11 cellular contexts compared by ENCODE assay signal in genomic region chr9:128132139-128132538, GRCh38. TPM values are rescaled to one million over a fixed set of nuclear protein-coding genes. Genes with fewer than 3 reads are reported as not detected.
DNase-seq lines count a peak whose midpoint lies in the region; ATAC-seq, FAIRE-seq and TF ChIP-seq lines count a peak whose summit lies in the region.
"Not testable (repeated sequence)": the region's sequence is repeated elsewhere in the genome, so short reads cannot be mapped to it uniquely, and the experiment has no call there.
"Had no signal": no experiment of that assay in that cellular context is flagged by ENCODE, and none has a peak within 500 bp of the region (broad histone marks: within the 10 kb centered on the region; RNA-seq: fewer than 3 reads in every experiment).

No MANE protein-coding gene starts in this region.

- POLR2A ChIA-PET in A673 (lab: Charles Lee; ENCODE audit: low non-redundant PET); K562 (lab: Yijun Ruan, JAX): not testable (repeated sequence)

- not testable (repeated sequence) for H3K9me3 ChIP-seq in A673 (ENCODE audit: low read depth, low read length, poor library complexity, severe bottlenecking); K562 (replicated peaks; ENCODE audit: control insufficient read depth, insufficient read depth, low read depth, low read length); heart left ventricle; mucosa of descending colon; psoas muscle

- not testable (repeated sequence) for H3K4me2 ChIP-seq in K562 (ENCODE audit: insufficient read depth, low read length)

- in situ Hi-C loops in K562 (cut with MboI): not testable (repeated sequence)

- 32% methylated on average over 6 of the region's 8 CpGs for whole genome bisulfite sequencing in K562 (ENCODE audit: insufficient coverage, low coverage, missing lambda C conversion rate)
- 32 to 52% (median 42%) methylated on average over 7 to 8 of the region's 8 CpGs for WGBS in heart left ventricle, 4 donors
- 15 to 31% (median 17%) methylated on average over 8 of the region's 8 CpGs for WGBS in psoas muscle, 3 donors

- not testable (repeated sequence) for TF ChIP-seq EP300 in K562 (IDR thresholded peaks at IDR 0.05; ENCODE audit: low read length)

- H3K79me2 ChIP-seq in K562 (ENCODE audit: control insufficient read depth, insufficient read depth, low read length): not testable (repeated sequence)

- CTCF ChIA-PET in A673 (lab: Charles Lee); K562 (lab: Yijun Ruan, JAX; ENCODE audit: low intra/inter-chr PET ratio): not testable (repeated sequence)

- TF ChIP-seq CTCF in A673 (conservative IDR thresholded peaks at IDR 0.05; ENCODE audit: low read depth, low read length); K562 (IDR thresholded peaks at IDR 0.05 in 2 of 3, conservative IDR thresholded peaks at IDR 0.05 in 1 of 3; ENCODE audit: insufficient read depth in 2 of 3, low read depth in 1 of 3, low read length in 3 of 3); heart left ventricle (IDR thresholded peaks at IDR 0.05); mucosa of descending colon (IDR thresholded peaks at IDR 0.05); psoas muscle (IDR thresholded peaks at IDR 0.05): not testable (repeated sequence)

- not testable (repeated sequence) for H3K4me1 ChIP-seq in A673 (ENCODE audit: insufficient read depth, low read length, poor library complexity, severe bottlenecking); mucosa of descending colon (ENCODE audit: low read depth); psoas muscle
- H3K4me1 ChIP-seq in K562 (replicated peaks in 1 of 2; ENCODE audit: control insufficient read depth in 2 of 2, insufficient read depth in 2 of 2, low read length in 2 of 2) (peaks cover 3 to 23% of the 10 kb centered on the region in 2 experiments; a peak in 3 of 5 replicates), heart left ventricle (peaks cover 0 to 20% (median 11%) of the 10 kb centered on the region in 12 donors)

- not testable (repeated sequence) for H3K36me3 ChIP-seq in A673 (ENCODE audit: insufficient read depth, low read length, poor library complexity, severe bottlenecking); K562 (ENCODE audit: control insufficient read depth, insufficient read depth, low read length); heart left ventricle; mucosa of descending colon (ENCODE audit: low read depth); psoas muscle (ENCODE audit: insufficient read depth in 1 of 2, low read depth in 1 of 2)

- peak overlapping the region; percentile 37 for H3K27ac ChIP-seq in A673 (ENCODE audit: low read depth, low read length, poor library complexity, severe bottlenecking)
- not testable (repeated sequence) for H3K27ac ChIP-seq in K562 (ENCODE audit: extremely low read depth, low read depth, low read length); psoas muscle
- peak overlapping the region in 2 of 12 donors; percentile 13 to 14 for H3K27ac ChIP-seq in heart left ventricle

- H3K9me1 ChIP-seq in K562 (ENCODE audit: control insufficient read depth, insufficient read depth, low read length): not testable (repeated sequence)

- TF ChIP-seq POLR2A in K562 (conservative IDR thresholded peaks at IDR 0.05); heart left ventricle (IDR thresholded peaks at IDR 0.05): not testable (repeated sequence)

- DNase-seq in A673 (ENCODE audit: low spot score): peak; percentile 68
- peak; percentile 32 for DNase-seq in EH (ENCODE audit: low read depth)
- peak; percentile 81 for DNase-seq in NCI-H69 (lab: John Stamatoyannopoulos, UW)
- not testable (repeated sequence) for DNase-seq in K562 (ENCODE audit: extremely low read depth in 1 of 4, low spot score in 3 of 4)
- DNase-seq in heart left ventricle: peak; percentile 48 to 71 (median 56)
- peak; percentile 54 for DNase-seq in kidney tubule cell (ENCODE audit: low spot score)
- DNase-seq in mucosa of descending colon: peak; percentile 40 to 69 (median 43)
- DNase-seq in psoas muscle: peak; percentile 30 to 57

- H4K20me1 ChIP-seq in K562 (replicated peaks; ENCODE audit: control insufficient read depth, insufficient read depth, low read length): not testable (repeated sequence)

- H3K4me3 ChIP-seq in A673 (ENCODE audit: low read depth, low read length, poor library complexity, severe bottlenecking); K562; heart left ventricle; mucosa of descending colon; psoas muscle: not testable (repeated sequence)

- ATAC-seq in K562, heart left ventricle, psoas muscle: not testable (repeated sequence)
- peak; percentile 29 for ATAC-seq in mucosa of descending colon

- not testable (repeated sequence) for FAIRE-seq in K562 (lab: Jason Lieb, UNC)

- intact Hi-C loops in A673 (cut with micrococcal nuclease; ENCODE audit: unreplicated experiment); K562 (cut with micrococcal nuclease); heart left ventricle (cut with DNase I); mucosa of descending colon (cut with DNase I, micrococcal nuclease); psoas muscle (cut with DNase I): not testable (repeated sequence)

- not testable (repeated sequence) for TF ChIP-seq RAD21 in K562 (CRISPR knock-in tag; conservative IDR thresholded peaks at IDR 0.05 in 1 of 2, IDR thresholded peaks at IDR 0.05 in 1 of 2)

- not testable (repeated sequence) for H3K9ac ChIP-seq in K562 (ENCODE audit: insufficient read depth in 1 of 2, low read depth in 2 of 2, low read length in 2 of 2)

- H2AFZ ChIP-seq in K562 (ENCODE audit: low read depth, low read length): not testable (repeated sequence)

- H3K27me3 ChIP-seq in A673 (replicated peaks; ENCODE audit: insufficient read depth, low read depth, low read length, poor library complexity); K562 (ENCODE audit: control insufficient read depth in 2 of 2, insufficient read depth in 2 of 2, low read length in 2 of 2); heart left ventricle; psoas muscle (ENCODE audit: insufficient read depth in 3 of 3, low read length in 2 of 3): not testable (repeated sequence)

- not testable (repeated sequence) for BruUV-seq in A673 (replicated peaks; lab: Mats Ljungman, UMichigan); K562 (replicated peaks; lab: Mats Ljungman, UMichigan)

RNA-seq across cellular contexts. Expression of gene PTGES2, which starts 4.6 kb away (rescaled TPM):
- total RNA-seq in A673 (2021): 120 and 122 TPM in 2 replicates
- total RNA-seq in K562 (2011; cell fraction: chromatin; rRNA removed; ENCODE audit: low replicate concordance): 91.2 and 285 TPM in 2 replicates
- 223 and 287 TPM in 2 replicates for total RNA-seq in K562 (2011; cell fraction: nucleolus; rRNA removed)
- total RNA-seq in K562 (2011; cell fraction: nucleoplasm; rRNA removed): 132 and 134 TPM in 2 replicates
- total RNA-seq in K562 (2014; rRNA removed): 196 and 257 TPM in 2 replicates
- total RNA-seq in K562 (2014; rRNA removed; fragmentation: Illumina TruSeq; extraction: Trizol): 34.3 and 50.3 TPM in 2 replicates
- total RNA-seq in K562 (2015; rRNA removed; fragmentation: Illumina TruSeq; extraction: Trizol): 98.9 and 102 TPM in 2 replicates
- 135 and 137 TPM in 2 replicates for total RNA-seq in K562 (2021)
- polyA plus RNA-seq in K562 (2011; rRNA removed): 90.1 and 106 TPM in 2 replicates
- 92.2 and 177 TPM in 2 replicates for polyA plus RNA-seq in K562 (2011; cell fraction: cytosol; rRNA removed)
- 244 and 370 TPM in 2 replicates for polyA plus RNA-seq in K562 (2011; cell fraction: nucleus; rRNA removed)
- polyA plus RNA-seq in K562 (2012): 94.0 and 96.2 TPM in 2 replicates
- polyA plus RNA-seq in K562 (2014; fragmentation: Illumina TruSeq; extraction: Trizol): 89.2 and 128 TPM in 2 replicates
- polyA plus RNA-seq in K562 (2014; fragmentation: Nextera tagmentation; extraction: Ambion mirVana): 1 to 10 TPM; 2.4 to 6.2 TPM
- 128 and 149 TPM in 2 replicates for polyA plus RNA-seq in K562 (2014; rRNA removed)
- 49.5 and 74.8 TPM in 2 replicates for polyA minus RNA-seq in K562 (2011; rRNA and poly(A)+ RNA removed)
- polyA minus RNA-seq in K562 (2011; cell fraction: cytosol; rRNA and poly(A)+ RNA removed): 57.2 and 75.5 TPM in 2 replicates
- polyA minus RNA-seq in K562 (2011; cell fraction: nucleus; rRNA and poly(A)+ RNA removed): 73.1 and 77.3 TPM in 2 replicates
- total RNA-seq in heart left ventricle: 100 to 1,000 TPM; 116 to 166 (median 139) TPM
- polyA plus RNA-seq in heart left ventricle: 100 to 1,000 TPM; 143 to 179 TPM
- 10 to 100 TPM; 65.3 to 99.7 (median 90.6) TPM for total RNA-seq in mucosa of descending colon
- 100 to 1,000 TPM; 102 to 150 (median 116) TPM for total RNA-seq in psoas muscle
- 100 to 1,000 TPM in 2 of 3 donors, 10 to 100 TPM in 1; 61.2 to 134 (median 119) TPM for polyA plus RNA-seq in psoas muscle

RNA-seq across cellular contexts. Expression of gene LCN2, which starts 17.1 kb away (rescaled TPM):
- not detected in 2 replicates for total RNA-seq in A673 (2021)
- 0.58 and 2.0 TPM in 2 replicates for total RNA-seq in K562 (2011; cell fraction: chromatin; rRNA removed; ENCODE audit: low replicate concordance)
- 1.1 and 1.3 TPM in 2 replicates for total RNA-seq in K562 (2011; cell fraction: nucleolus; rRNA removed)
- 1.7 TPM in 1 of 2 replicates, not detected in the other for total RNA-seq in K562 (2011; cell fraction: nucleoplasm; rRNA removed)
- 0.20 and 0.54 TPM in 2 replicates for total RNA-seq in K562 (2014; rRNA removed)
- 0.47 TPM in 1 of 2 replicates, not detected in the other for total RNA-seq in K562 (2014; rRNA removed; fragmentation: Illumina TruSeq; extraction: Trizol)
- total RNA-seq in K562 (2015; rRNA removed; fragmentation: Illumina TruSeq; extraction: Trizol): not detected in 2 replicates
- total RNA-seq in K562 (2021): 0.40 and 0.72 TPM in 2 replicates
- 0.60 and 1.2 TPM in 2 replicates for polyA plus RNA-seq in K562 (2011; rRNA removed)
- 0.40 and 0.69 TPM in 2 replicates for polyA plus RNA-seq in K562 (2011; cell fraction: cytosol; rRNA removed)
- 3.3 and 4.8 TPM in 2 replicates for polyA plus RNA-seq in K562 (2011; cell fraction: nucleus; rRNA removed)
- polyA plus RNA-seq in K562 (2012): 0.16 and 0.37 TPM in 2 replicates
- 0.22 and 1.0 TPM in 2 replicates for polyA plus RNA-seq in K562 (2014; fragmentation: Illumina TruSeq; extraction: Trizol)
- polyA plus RNA-seq in K562 (2014; fragmentation: Nextera tagmentation; extraction: Ambion mirVana): under 1 TPM; 0.10 to 0.11 TPM
- 0.21 and 0.65 TPM in 2 replicates for polyA plus RNA-seq in K562 (2014; rRNA removed)
- 1.2 and 1.4 TPM in 2 replicates for polyA minus RNA-seq in K562 (2011; rRNA and poly(A)+ RNA removed)
- not detected in 2 replicates for polyA minus RNA-seq in K562 (2011; cell fraction: cytosol; rRNA and poly(A)+ RNA removed)
- not detected in 2 replicates for polyA minus RNA-seq in K562 (2011; cell fraction: nucleus; rRNA and poly(A)+ RNA removed)
- 1 to 10 TPM in 1 of 9 donors, not detected in 8; 5.8 TPM for total RNA-seq in heart left ventricle
- 1 to 10 TPM in 1 of 2 donors, not detected in 1; 1.1 TPM for polyA plus RNA-seq in heart left ventricle
- total RNA-seq in mucosa of descending colon: 100 to 1,000 TPM in 1 of 3 donors, 10 to 100 TPM in 2; 16.8 to 456 (median 20.5) TPM
- 1 to 10 TPM in 2 of 4 donors, under 1 TPM in 1, not detected in 1; 0.47 to 2.1 (median 1.4) TPM for total RNA-seq in psoas muscle
- polyA plus RNA-seq in psoas muscle: under 1 TPM; 0.08 to 0.90 (median 0.69) TPM
- total RNA-seq: CD8-positive, alpha-beta T cell; GM23338; IMR-90 had no signal
- polyA plus RNA-seq: IMR-90 had no signal

RNA-seq across cellular contexts. Expression of gene BBLN, which starts 27.9 kb away (rescaled TPM):
- 41.9 and 50.2 TPM in 2 replicates for total RNA-seq in A673 (2021)
- 24.5 and 53.9 TPM in 2 replicates for total RNA-seq in K562 (2011; cell fraction: chromatin; rRNA removed; ENCODE audit: low replicate concordance)
- total RNA-seq in K562 (2011; cell fraction: nucleolus; rRNA removed): 72.0 and 78.0 TPM in 2 replicates
- 65.8 and 106 TPM in 2 replicates for total RNA-seq in K562 (2011; cell fraction: nucleoplasm; rRNA removed)
- 331 and 433 TPM in 2 replicates for total RNA-seq in K562 (2014; rRNA removed)
- total RNA-seq in K562 (2014; rRNA removed; fragmentation: Illumina TruSeq; extraction: Trizol): 11.5 and 11.9 TPM in 2 replicates
- 109 and 123 TPM in 2 replicates for total RNA-seq in K562 (2015; rRNA removed; fragmentation: Illumina TruSeq; extraction: Trizol)
- total RNA-seq in K562 (2021): 172 and 177 TPM in 2 replicates
- polyA plus RNA-seq in K562 (2011; rRNA removed): 87.1 and 125 TPM in 2 replicates
- 256 and 738 TPM in 2 replicates for polyA plus RNA-seq in K562 (2011; cell fraction: cytosol; rRNA removed)
- 139 and 249 TPM in 2 replicates for polyA plus RNA-seq in K562 (2011; cell fraction: nucleus; rRNA removed)
- polyA plus RNA-seq in K562 (2012): 180 and 393 TPM in 2 replicates
- 30.1 and 181 TPM in 2 replicates for polyA plus RNA-seq in K562 (2014; fragmentation: Illumina TruSeq; extraction: Trizol)
- 10 to 100 TPM in 1 of 2 experiments, 1 to 10 TPM in 1; 4.2 to 13.7 TPM for polyA plus RNA-seq in K562 (2014; fragmentation: Nextera tagmentation; extraction: Ambion mirVana)
- polyA plus RNA-seq in K562 (2014; rRNA removed): 191 and 213 TPM in 2 replicates
- 19.8 and 21.1 TPM in 2 replicates for polyA minus RNA-seq in K562 (2011; rRNA and poly(A)+ RNA removed)
- 74.5 and 112 TPM in 2 replicates for polyA minus RNA-seq in K562 (2011; cell fraction: cytosol; rRNA and poly(A)+ RNA removed)
- polyA minus RNA-seq in K562 (2011; cell fraction: nucleus; rRNA and poly(A)+ RNA removed): 29.6 and 47.0 TPM in 2 replicates
- total RNA-seq in heart left ventricle: 100 to 1,000 TPM in 2 of 9 donors, 10 to 100 TPM in 7; 29.9 to 280 (median 46.4) TPM
- polyA plus RNA-seq in heart left ventricle: 100 to 1,000 TPM in 1 of 2 donors, 10 to 100 TPM in 1; 47.3 to 122 TPM
- 10 to 100 TPM; 33.7 to 46.8 (median 37.6) TPM for total RNA-seq in mucosa of descending colon
- 10 to 100 TPM; 14.0 to 21.3 (median 17.8) TPM for total RNA-seq in psoas muscle
- polyA plus RNA-seq in psoas muscle: 10 to 100 TPM; 23.1 to 36.2 (median 27.8) TPM

RNA-seq across cellular contexts. Expression of gene CIZ1, which starts 59.2 kb away (rescaled TPM):
- total RNA-seq in A673 (2021) (158 and 161 TPM in 2 replicates), K562 (2014; rRNA removed) (127 and 164 TPM in 2 replicates), K562 (2014; rRNA removed; fragmentation: Illumina TruSeq; extraction: Trizol) (55.4 and 57.1 TPM in 2 replicates), K562 (2015; rRNA removed; fragmentation: Illumina TruSeq; extraction: Trizol) (83.7 and 87.8 TPM in 2 replicates), K562 (2021) (329 and 330 TPM in 2 replicates), heart left ventricle (100 to 1,000 TPM in 1 of 9 donors, 10 to 100 TPM in 8; 42.6 to 101 (median 79.3) TPM), mucosa of descending colon (100 to 1,000 TPM in 2 of 3 donors, 10 to 100 TPM in 1; 88.0 to 176 (median 105) TPM), psoas muscle (100 to 1,000 TPM in 3 of 4 donors, 10 to 100 TPM in 1; 86.0 to 119 (median 109) TPM)
- 263 and 434 TPM in 2 replicates for total RNA-seq in K562 (2011; cell fraction: chromatin; rRNA removed; ENCODE audit: low replicate concordance)
- 204 and 208 TPM in 2 replicates for total RNA-seq in K562 (2011; cell fraction: nucleolus; rRNA removed)
- 222 and 230 TPM in 2 replicates for total RNA-seq in K562 (2011; cell fraction: nucleoplasm; rRNA removed)
- polyA plus RNA-seq in K562 (2011; rRNA removed) (82.1 and 168 TPM in 2 replicates), K562 (2014; fragmentation: Illumina TruSeq; extraction: Trizol) (244 and 291 TPM in 2 replicates), K562 (2014; fragmentation: Nextera tagmentation; extraction: Ambion mirVana) (10 to 100 TPM in 1 of 2 experiments, 1 to 10 TPM in 1; 6.6 to 12.6 TPM), K562 (2014; rRNA removed) (161 and 175 TPM in 2 replicates), heart left ventricle (10 to 100 TPM; 43.7 to 53.8 TPM), psoas muscle (10 to 100 TPM; 36.2 to 84.7 (median 49.9) TPM)
- polyA plus RNA-seq in K562 (2011; cell fraction: cytosol; rRNA removed): 139 and 188 TPM in 2 replicates
- 284 and 400 TPM in 2 replicates for polyA plus RNA-seq in K562 (2011; cell fraction: nucleus; rRNA removed)
- polyA plus RNA-seq in K562 (2012): 220 and 374 TPM in 2 replicates
- polyA minus RNA-seq in K562 (2011; rRNA and poly(A)+ RNA removed): 76.1 and 76.4 TPM in 2 replicates
- 115 and 157 TPM in 2 replicates for polyA minus RNA-seq in K562 (2011; cell fraction: cytosol; rRNA and poly(A)+ RNA removed)
- polyA minus RNA-seq in K562 (2011; cell fraction: nucleus; rRNA and poly(A)+ RNA removed): 42.3 and 58.8 TPM in 2 replicates
